In genomic region chr2:26245810-26246209, GRCh38 we compare ENCODE assay signal across 8 cellular contexts. TPM values are rescaled to one million over a fixed set of nuclear protein-coding genes. Genes with fewer than 3 reads are reported as not detected.
DNase-seq lines count a peak whose midpoint lies in the region; ATAC-seq and TF ChIP-seq lines count a peak whose summit lies in the region.

No MANE protein-coding gene starts in this region.

- WGBS in tibial nerve, 2 donors: 13 to 21% methylated on average over 3 of the region's 3 CpGs

- H3K9me3 ChIP-seq in Caco-2 (no peaks in the 10 kb centered on the region), tibial nerve (no peaks in the 10 kb centered on the region)

- H3K4me3 Mint-ChIP-seq in Caco-2 (ENCODE audit: unreplicated experiment): peak overlapping the region; percentile 99
- H3K4me3 Mint-ChIP-seq in activated naive CD8-positive, alpha-beta T cell treated with anti-CD3 and anti-CD28 coated beads for 36 hours: peak overlapping the region; percentile 96

- POLR2A ChIA-PET in Caco-2 (lab: Charles Lee): interaction anchor here (1.1 kb wide), 1 partner anchor 18 kb away, joined by 4 read pairs; no protein-coding TSS in a partner anchor

- CTCF ChIA-PET in Caco-2 (lab: Charles Lee): no interaction called here

- ATAC-seq in GM19452 (IDR thresholded peaks at IDR 0.05; ENCODE audit: unreplicated experiment) (peak; percentile 60), HG03565 (IDR thresholded peaks at IDR 0.05; ENCODE audit: unreplicated experiment) (peak; percentile 49), HG02642 (IDR thresholded peaks at IDR 0.05; ENCODE audit: poor library complexity, unreplicated experiment) (no peak)

- peak overlapping the region; percentile 94 for H3K4me3 ChIP-seq in Caco-2 (ENCODE audit: low read depth, low read length)
- peak overlapping the region; percentile 88 to 97 (median 92) for H3K4me3 ChIP-seq in tibial nerve

- H3K4me1 Mint-ChIP-seq in Caco-2 (ENCODE audit: low read depth, unreplicated experiment): peaks cover 2% of the 10 kb centered on the region
- H3K4me1 Mint-ChIP-seq in activated naive CD8-positive, alpha-beta T cell treated with anti-CD3 and anti-CD28 coated beads for 36 hours: peaks cover 49% of the 10 kb centered on the region

- no peak for TF ChIP-seq EP300 in tibial nerve (IDR thresholded peaks at IDR 0.05)

- no peak for DNase-seq in Caco-2
- DNase-seq in activated naive CD8-positive, alpha-beta T cell treated with anti-CD3 and anti-CD28 coated beads for 36 hours: no peak
- peak; percentile 34 for DNase-seq in kidney tubule cell (ENCODE audit: low spot score)
- no peak for DNase-seq in tibial nerve (ENCODE audit: low spot score in 2 of 2)
- no peak for DNase-seq in amniotic stem cell (lab: John Stamatoyannopoulos, UW)

- peaks cover 19% of the 10 kb centered on the region for H3K36me3 Mint-ChIP-seq in Caco-2 (ENCODE audit: insufficient read depth, unreplicated experiment)
- H3K36me3 Mint-ChIP-seq in activated naive CD8-positive, alpha-beta T cell treated with anti-CD3 and anti-CD28 coated beads for 36 hours: peaks cover 5% of the 10 kb centered on the region

- no peak for TF ChIP-seq POLR2A in tibial nerve (IDR thresholded peaks at IDR 0.05)

- TF ChIP-seq CTCF in Caco-2 (IDR thresholded peaks at IDR 0.05; ENCODE audit: insufficient read depth in 1 of 2, low read depth in 1 of 2, low read length in 1 of 2, severe bottlenecking in 1 of 2, unreplicated experiment in 1 of 2) (no peak), tibial nerve (IDR thresholded peaks at IDR 0.05) (no peak)

- peak overlapping the region in 3 of 4 donors; percentile 92 to 99 (median 92) for H3K27ac ChIP-seq in tibial nerve

- H3K27me3 ChIP-seq in Caco-2 (replicated peaks; ENCODE audit: control insufficient read depth, insufficient read depth, low read length) (no peaks in the 10 kb centered on the region), tibial nerve (no peaks in the 10 kb centered on the region)

- H3K9me3 Mint-ChIP-seq in Caco-2 (ENCODE audit: unreplicated experiment): no peaks in the 10 kb centered on the region
- no peaks in the 10 kb centered on the region for H3K9me3 Mint-ChIP-seq in activated naive CD8-positive, alpha-beta T cell treated with anti-CD3 and anti-CD28 coated beads for 36 hours

- peak overlapping the region; percentile 97 for H3K27ac Mint-ChIP-seq in Caco-2 (ENCODE audit: unreplicated experiment)
- peak overlapping the region; percentile 99 for H3K27ac Mint-ChIP-seq in activated naive CD8-positive, alpha-beta T cell treated with anti-CD3 and anti-CD28 coated beads for 36 hours

- no peaks in the 10 kb centered on the region for H3K27me3 Mint-ChIP-seq in Caco-2 (ENCODE audit: insufficient read depth, unreplicated experiment)
- H3K27me3 Mint-ChIP-seq in activated naive CD8-positive, alpha-beta T cell treated with anti-CD3 and anti-CD28 coated beads for 36 hours: no peaks in the 10 kb centered on the region

- intact Hi-C loops in Caco-2 (cut with micrococcal nuclease; ENCODE audit: unreplicated experiment): loop anchor here (2.0 kb wide), 2 partner anchors 85 to 101 kb away; partner anchors contain the start of genes ADGRF3 and SELENOI

- peaks cover 7% of the 10 kb centered on the region; the same call in 1 of the 2 replicates for H3K4me1 ChIP-seq in Caco-2
- peaks cover 0 to 57% (median 33%) of the 10 kb centered on the region in 4 donors for H3K4me1 ChIP-seq in tibial nerve

- H3K36me3 ChIP-seq in Caco-2 (ENCODE audit: control insufficient read depth, insufficient read depth, low read length) (no peaks in the 10 kb centered on the region), tibial nerve (no peaks in the 10 kb centered on the region)

- no TSS peak for BruUV-seq in Caco-2 (replicated peaks; lab: Mats Ljungman, UMichigan)

RNA-seq across cellular contexts. Expression of gene HADHB, which starts 1.1 kb away (rescaled TPM):
- total RNA-seq in Caco-2 (2022): 93.2 and 106 TPM in 2 replicates
- 10 to 100 TPM; 70.2 to 73.2 TPM for total RNA-seq in activated naive CD8-positive, alpha-beta T cell treated with anti-CD3 and anti-CD28 coated beads for 36 hours
- total RNA-seq in tibial nerve: 100 to 1,000 TPM in 3 of 4 donors, 10 to 100 TPM in 1; 68.1 to 121 (median 110) TPM

RNA-seq across cellular contexts. Expression of gene HADHA, which starts 1.4 kb away (rescaled TPM):
- 143 and 150 TPM in 2 replicates for total RNA-seq in Caco-2 (2022)
- 100 to 1,000 TPM; 119 to 120 TPM for total RNA-seq in activated naive CD8-positive, alpha-beta T cell treated with anti-CD3 and anti-CD28 coated beads for 36 hours
- total RNA-seq in tibial nerve: 100 to 1,000 TPM in 2 of 4 donors, 10 to 100 TPM in 2; 91.8 to 115 (median 104) TPM
